1 cellular context compared by ENCODE assay signal in the genomic region with DNA sequence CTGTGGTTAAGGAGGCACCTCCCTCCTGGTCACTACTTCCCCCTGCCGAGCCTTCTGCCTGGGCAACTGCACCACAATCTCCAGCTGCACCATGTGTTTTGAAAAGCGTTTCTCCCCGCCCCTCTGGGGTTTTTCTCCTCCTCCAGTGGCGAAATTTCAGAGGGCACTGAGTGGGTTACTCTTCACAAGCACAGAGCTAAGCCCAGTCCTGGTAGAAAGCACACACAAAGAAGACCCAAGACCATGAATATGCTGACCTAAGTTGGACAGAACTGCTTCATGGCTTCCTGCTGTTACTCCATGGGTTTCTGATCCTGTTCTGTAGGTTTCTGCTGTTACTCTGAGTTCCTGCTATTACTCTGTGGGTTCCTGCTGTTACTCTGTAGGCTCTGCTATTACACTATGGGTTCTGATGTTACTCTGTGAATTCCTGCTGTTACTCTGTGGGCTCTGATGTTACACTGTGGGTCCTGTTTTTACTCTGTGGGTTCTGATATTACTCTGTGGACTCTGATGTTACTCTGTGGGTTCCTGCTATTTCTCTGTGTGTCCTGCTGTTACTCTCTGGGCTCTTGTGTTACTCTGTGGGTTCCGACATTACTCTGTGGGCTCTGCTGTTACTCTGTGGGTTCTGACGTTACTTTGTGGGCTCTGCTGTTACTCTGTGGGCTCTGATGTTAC.
TF ChIP-seq lines count a peak whose summit lies in the region.

No MANE protein-coding gene starts in this region.

TF ChIP-seq in K562, 482 proteins besides CTCF, POLR2A, EP300 and RAD21 (continued from another document):
- TF ChIP-seq, protein P1, sequence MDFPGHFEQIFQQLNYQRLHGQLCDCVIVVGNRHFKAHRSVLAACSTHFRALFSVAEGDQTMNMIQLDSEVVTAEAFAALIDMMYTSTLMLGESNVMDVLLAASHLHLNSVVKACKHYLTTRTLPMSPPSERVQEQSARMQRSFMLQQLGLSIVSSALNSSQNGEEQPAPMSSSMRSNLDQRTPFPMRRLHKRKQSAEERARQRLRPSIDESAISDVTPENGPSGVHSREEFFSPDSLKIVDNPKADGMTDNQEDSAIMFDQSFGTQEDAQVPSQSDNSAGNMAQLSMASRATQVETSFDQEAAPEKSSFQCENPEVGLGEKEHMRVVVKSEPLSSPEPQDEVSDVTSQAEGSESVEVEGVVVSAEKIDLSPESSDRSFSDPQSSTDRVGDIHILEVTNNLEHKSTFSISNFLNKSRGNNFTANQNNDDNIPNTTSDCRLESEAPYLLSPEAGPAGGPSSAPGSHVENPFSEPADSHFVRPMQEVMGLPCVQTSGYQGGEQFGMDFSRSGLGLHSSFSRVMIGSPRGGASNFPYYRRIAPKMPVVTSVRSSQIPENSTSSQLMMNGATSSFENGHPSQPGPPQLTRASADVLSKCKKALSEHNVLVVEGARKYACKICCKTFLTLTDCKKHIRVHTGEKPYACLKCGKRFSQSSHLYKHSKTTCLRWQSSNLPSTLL (IDR thresholded peaks at IDR 0.05) = no peak
- no peak for TF ChIP-seq ZFX (CRISPR knock-in tag; IDR thresholded peaks at IDR 0.05)
- TF ChIP-seq ZC3H4 (CRISPR knock-in tag; IDR thresholded peaks at IDR 0.05; ENCODE audit: borderline replicate concordance) = no peak
- TF ChIP-seq, protein P2, sequence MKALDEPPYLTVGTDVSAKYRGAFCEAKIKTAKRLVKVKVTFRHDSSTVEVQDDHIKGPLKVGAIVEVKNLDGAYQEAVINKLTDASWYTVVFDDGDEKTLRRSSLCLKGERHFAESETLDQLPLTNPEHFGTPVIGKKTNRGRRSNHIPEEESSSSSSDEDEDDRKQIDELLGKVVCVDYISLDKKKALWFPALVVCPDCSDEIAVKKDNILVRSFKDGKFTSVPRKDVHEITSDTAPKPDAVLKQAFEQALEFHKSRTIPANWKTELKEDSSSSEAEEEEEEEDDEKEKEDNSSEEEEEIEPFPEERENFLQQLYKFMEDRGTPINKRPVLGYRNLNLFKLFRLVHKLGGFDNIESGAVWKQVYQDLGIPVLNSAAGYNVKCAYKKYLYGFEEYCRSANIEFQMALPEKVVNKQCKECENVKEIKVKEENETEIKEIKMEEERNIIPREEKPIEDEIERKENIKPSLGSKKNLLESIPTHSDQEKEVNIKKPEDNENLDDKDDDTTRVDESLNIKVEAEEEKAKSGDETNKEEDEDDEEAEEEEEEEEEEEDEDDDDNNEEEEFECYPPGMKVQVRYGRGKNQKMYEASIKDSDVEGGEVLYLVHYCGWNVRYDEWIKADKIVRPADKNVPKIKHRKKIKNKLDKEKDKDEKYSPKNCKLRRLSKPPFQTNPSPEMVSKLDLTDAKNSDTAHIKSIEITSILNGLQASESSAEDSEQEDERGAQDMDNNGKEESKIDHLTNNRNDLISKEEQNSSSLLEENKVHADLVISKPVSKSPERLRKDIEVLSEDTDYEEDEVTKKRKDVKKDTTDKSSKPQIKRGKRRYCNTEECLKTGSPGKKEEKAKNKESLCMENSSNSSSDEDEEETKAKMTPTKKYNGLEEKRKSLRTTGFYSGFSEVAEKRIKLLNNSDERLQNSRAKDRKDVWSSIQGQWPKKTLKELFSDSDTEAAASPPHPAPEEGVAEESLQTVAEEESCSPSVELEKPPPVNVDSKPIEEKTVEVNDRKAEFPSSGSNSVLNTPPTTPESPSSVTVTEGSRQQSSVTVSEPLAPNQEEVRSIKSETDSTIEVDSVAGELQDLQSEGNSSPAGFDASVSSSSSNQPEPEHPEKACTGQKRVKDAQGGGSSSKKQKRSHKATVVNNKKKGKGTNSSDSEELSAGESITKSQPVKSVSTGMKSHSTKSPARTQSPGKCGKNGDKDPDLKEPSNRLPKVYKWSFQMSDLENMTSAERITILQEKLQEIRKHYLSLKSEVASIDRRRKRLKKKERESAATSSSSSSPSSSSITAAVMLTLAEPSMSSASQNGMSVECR (CRISPR knock-in tag; IDR thresholded peaks at IDR 0.05) = no peak
- TF ChIP-seq ZNF77 (CRISPR knock-in tag; IDR thresholded peaks at IDR 0.05) = no peak
- no peak for TF ChIP-seq RBM34 (IDR thresholded peaks at IDR 0.05; ENCODE audit: borderline replicate concordance, insufficient read depth, low read length)
